1 cellular context compared by ENCODE assay signal in the genomic region with DNA sequence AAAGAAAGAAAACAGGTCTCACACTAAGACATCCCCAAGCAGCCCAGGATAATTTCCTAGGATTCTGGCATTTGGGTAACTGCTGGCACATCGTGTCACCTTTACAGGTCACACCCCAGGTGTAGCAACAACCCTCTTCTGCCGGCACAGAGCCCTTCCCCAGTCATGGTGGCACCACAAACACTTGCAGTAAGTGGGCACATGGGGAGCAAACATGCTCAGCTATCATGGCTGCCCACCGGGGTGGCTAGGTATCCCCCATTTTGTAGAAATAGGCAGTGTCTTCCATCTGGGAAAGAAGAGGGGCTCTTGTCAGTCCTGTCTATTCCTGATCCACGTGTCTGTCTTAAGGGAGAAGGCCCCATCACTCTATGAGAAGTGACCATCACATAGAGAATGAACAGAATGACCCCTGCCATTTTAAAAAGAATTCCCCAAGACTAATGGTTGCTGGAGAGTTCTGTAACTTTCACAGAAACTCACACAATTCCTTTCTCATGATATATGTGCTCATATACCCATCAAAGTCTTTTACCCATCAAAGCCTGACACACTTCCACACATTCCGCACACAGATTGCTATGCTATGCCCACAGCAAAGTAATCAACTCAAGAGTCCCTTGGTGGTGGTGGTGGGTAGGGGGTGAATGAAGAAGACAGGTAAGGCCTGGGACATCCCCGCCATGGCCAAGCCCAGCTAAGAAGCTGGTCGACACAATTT.
TF ChIP-seq lines count a peak whose summit lies in the region.

No MANE protein-coding gene starts in this region.

TF ChIP-seq in IMR-90, 13 proteins besides CTCF, POLR2A, EP300 and RAD21:
- TF ChIP-seq CHD1 (IDR thresholded peaks at IDR 0.05; ENCODE audit: low read depth, low read length) (no peak), MAZ (IDR thresholded peaks at IDR 0.05; ENCODE audit: borderline replicate concordance, low read depth, low read length) (no peak), RCOR1 (IDR thresholded peaks at IDR 0.05; ENCODE audit: insufficient replicate concordance, low read length) (no peak), MAFK (IDR thresholded peaks at IDR 0.05; ENCODE audit: low read depth, low read length) (no peak), FOS (IDR thresholded peaks at IDR 0.05; ENCODE audit: low read depth, low read length) (no peak), SMC3 (IDR thresholded peaks at IDR 0.05; ENCODE audit: low read depth, low read length) (no peak), NFE2L2 (IDR thresholded peaks at IDR 0.05; ENCODE audit: low read depth, low read length) (no peak), ELK1 (IDR thresholded peaks at IDR 0.05; ENCODE audit: borderline replicate concordance, low read depth, low read length) (no peak), RFX5 (IDR thresholded peaks at IDR 0.05; ENCODE audit: low read depth, low read length) (no peak), BHLHE40 (IDR thresholded peaks at IDR 0.05; ENCODE audit: low read depth, low read length) (no peak), CEBPB (IDR thresholded peaks at IDR 0.05; ENCODE audit: low read depth, low read length) (no peak), USF2 (IDR thresholded peaks at IDR 0.05; ENCODE audit: low read depth, low read length) (no peak), MXI1 (IDR thresholded peaks at IDR 0.05; ENCODE audit: borderline replicate concordance, low read depth, low read length) (no peak)
